ENCODE assay signal across 8 cellular contexts in the genomic region with DNA sequence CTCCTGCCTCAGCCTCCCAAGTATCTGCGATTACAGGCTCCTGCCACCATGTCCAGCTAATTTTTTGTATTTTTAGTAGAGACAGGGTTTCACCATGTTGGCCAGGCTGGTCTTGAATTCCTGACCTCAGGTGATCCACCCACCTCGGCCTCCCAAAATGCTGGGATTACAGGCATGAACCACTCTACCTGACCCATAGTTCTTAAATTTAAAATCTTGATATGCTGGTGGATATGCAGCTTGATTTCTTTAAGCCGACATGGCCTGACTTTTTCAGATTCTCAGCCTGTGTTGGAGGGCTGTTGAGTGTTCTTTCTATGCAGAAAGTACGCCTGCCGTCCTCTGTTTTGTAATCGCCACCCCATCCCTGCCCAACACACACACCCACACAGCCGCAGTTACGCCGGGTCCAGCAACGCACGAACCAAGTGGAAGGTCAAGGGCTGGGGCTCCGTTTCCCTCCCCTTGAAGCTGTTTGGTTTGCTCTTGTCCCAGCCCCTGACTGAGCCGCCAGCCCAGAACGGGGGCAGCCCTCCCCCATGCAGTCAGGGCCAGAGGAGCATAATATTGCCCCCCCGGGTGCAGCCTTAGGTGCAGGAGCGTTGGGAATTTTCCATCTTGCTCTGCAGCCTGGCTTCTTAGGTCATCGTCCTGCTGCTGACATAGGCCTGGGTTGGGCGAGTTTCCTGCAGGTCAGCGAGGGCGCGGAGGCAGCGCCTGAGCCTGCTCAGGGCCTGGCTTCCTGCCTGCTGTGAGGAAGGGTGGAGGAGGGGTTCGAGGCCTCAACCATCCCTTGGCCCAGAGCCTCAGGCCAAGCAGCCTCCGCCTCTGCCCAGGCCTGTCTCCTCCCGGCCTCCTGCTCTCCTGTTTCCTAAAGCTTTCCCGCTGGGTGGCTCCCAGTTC. TPM values are rescaled to one million over a fixed set of nuclear protein-coding genes. Genes with fewer than 3 reads are reported as not detected.
DNase-seq lines count a peak whose midpoint lies in the region; ATAC-seq and TF ChIP-seq lines count a peak whose summit lies in the region.

No MANE protein-coding gene starts in this region.

- H3K36me3 ChIP-seq in mesodermal cell (ENCODE audit: control insufficient read depth, insufficient read depth, low read length) (no peaks in the 10 kb centered on the region), upper lobe of left lung (no peaks in the 10 kb centered on the region)

- no peaks in the 10 kb centered on the region for H3K27me3 ChIP-seq in upper lobe of left lung

- 42 to 45% methylated on average over 12 to 22 of the region's 26 CpGs for WGBS in mesodermal cell (ENCODE audit: insufficient coverage in 2 of 2), 2 experiments
- WGBS in upper lobe of left lung, 2 donors, result 21 to 43% methylated on average over 13 to 25 of the region's 26 CpGs

- peak in 2 of 6 experiments; percentile 7 to 11 for TF ChIP-seq CTCF in upper lobe of left lung (IDR thresholded peaks at IDR 0.05)

- peak in 2 of 4 donors; percentile 48 to 74 for TF ChIP-seq POLR2A in upper lobe of left lung (IDR thresholded peaks at IDR 0.05)

- TF ChIP-seq EP300 in upper lobe of left lung (IDR thresholded peaks at IDR 0.05), result peak; percentile 38 to 98 (median 51)

- no peak overlapping the region for H3K4me3 ChIP-seq in mesodermal cell (ENCODE audit: extremely low read depth, insufficient read depth, low read length, poor library complexity, severe bottlenecking)
- peak overlapping the region in 1 of 4 donors; percentile 7 for H3K4me3 ChIP-seq in upper lobe of left lung

- no peaks in the 10 kb centered on the region for H3K9me3 ChIP-seq in mesodermal cell (ENCODE audit: control insufficient read depth, low read length)
- no peaks in the 10 kb centered on the region for H3K9me3 ChIP-seq in upper lobe of left lung

- H3K4me1 ChIP-seq in mesodermal cell (ENCODE audit: control insufficient read depth, insufficient read depth, low read length, poor library complexity, severe bottlenecking) (peaks cover 45% of the 10 kb centered on the region), upper lobe of left lung (peaks cover 94 to 98% (median 97%) of the 10 kb centered on the region in 4 donors)

- DNase-seq in AG08396 (ENCODE audit: low spot score), result peak; percentile 89
- peak; percentile 27 for DNase-seq in NCI-H446 treated with DMSO at 0.1 percent for 48 hours (lab: John Stamatoyannopoulos, UW)
- DNase-seq in epithelial cell of prostate (ENCODE audit: low read depth, low spot score), result no peak
- peak; percentile 92 to 98 for DNase-seq in upper lobe of left lung
- no peak for DNase-seq in DMS79 treated with DMSO at 0.1 percent for 48 hours (lab: John Stamatoyannopoulos, UW)
- no peak for DNase-seq in effector CD8-positive, alpha-beta T cell (lab: John Stamatoyannopoulos, UW)

- peak; percentile 91 to 93 for ATAC-seq in upper lobe of left lung (ENCODE audit: low FRiP score in 2 of 2)
- ATAC-seq in GM21529 (IDR thresholded peaks at IDR 0.05; ENCODE audit: unreplicated experiment), result no peak

- H3K27ac ChIP-seq in epithelial cell of prostate, result peak overlapping the region; percentile 98
- H3K27ac ChIP-seq in mesodermal cell (ENCODE audit: low read depth, low read length, severe bottlenecking), result peak overlapping the region; percentile 78
- H3K27ac ChIP-seq in upper lobe of left lung, result peak overlapping the region; percentile 82 to 97 (median 88)

RNA-seq across cellular contexts. Expression of a gene that starts 44.2 kb away (rescaled TPM):
- polyA plus RNA-seq in mesodermal cell (2013, experiment 1 of 2), result 173 TPM
- 188 TPM for polyA plus RNA-seq in mesodermal cell (2013, experiment 2 of 2)
- total RNA-seq in upper lobe of left lung, result 100 to 1,000 TPM in 4 of 6 donors, 10 to 100 TPM in 2; 63.9 to 213 (median 162) TPM

Comparison
In these comparisons a context has a peak if more than half of its experiments do, and no peak if none do; other contexts are left out.
1. DNase-seq: peak in AG08396 (single experiment), NCI-H446 treated with DMSO at 0.1 percent for 48 hours (single experiment) and upper lobe of left lung (2 of 2); none in epithelial cell of prostate (single experiment), DMS79 treated with DMSO at 0.1 percent for 48 hours (single experiment) and effector CD8-positive, alpha-beta T cell (single experiment).
2. Peak in every context shown above with its lines, with median percentiles within 50 percentile points of each other: H3K27ac ChIP-seq.